ENCODE assay signal across 8 cellular contexts in genomic region chr20:32481311-32482103, GRCh38.
DNase-seq lines count a peak whose midpoint lies in the region; ATAC-seq and TF ChIP-seq lines count a peak whose summit lies in the region.

No MANE protein-coding gene starts in this region.

- no peak overlapping the region for H3K27ac ChIP-seq in ACC112 (ENCODE audit: low read depth, low read length)

- no peak for DNase-seq in endothelial cell (ENCODE audit: low spot score)
- DNase-seq in natural killer cell, result no peak
- no peak for DNase-seq in UCSD-AML1 (lab: John Stamatoyannopoulos, UW; ENCODE audit: unreplicated experiment)
- DNase-seq in GM13977 (ENCODE audit: low spot score), result no peak

- intact Hi-C loops in natural killer cell (cut with micrococcal nuclease), result loop anchor here (10.0 kb wide), 2 partner anchors 53 to 207 kb away; partner anchors contain the start of gene KIF3B

- H3F3A ChIP-seq in Loucy (ENCODE audit: low read depth), result peaks cover 10% of the 10 kb centered on the region

- H3K4me3 Mint-ChIP-seq in endothelial cell (ENCODE audit: unreplicated experiment) (peak overlapping the region; percentile 93), natural killer cell (peak overlapping the region; percentile 37)

- no peaks in the 10 kb centered on the region for H3K36me3 ChIP-seq in ACC112 (ENCODE audit: insufficient read depth, low read length)
- H3K36me3 ChIP-seq in Loucy (ENCODE audit: insufficient read depth, low read length), result peaks cover 6% of the 10 kb centered on the region; the same call in 1 of the 2 replicates

- H3K27ac Mint-ChIP-seq in endothelial cell (ENCODE audit: unreplicated experiment), result peak overlapping the region; percentile 70
- H3K27ac Mint-ChIP-seq in natural killer cell, result peak overlapping the region; percentile 34 to 87

- no peaks in the 10 kb centered on the region for H3K9me2 ChIP-seq in Loucy (replicated peaks; ENCODE audit: low read depth, low read length)

- H3K4me3 ChIP-seq in ACC112 (ENCODE audit: low read depth, low read length), result peak overlapping the region; percentile 91; the same call in 1 of the 2 replicates
- H3K4me3 ChIP-seq in Loucy (ENCODE audit: low read length, poor library complexity, severe bottlenecking), result peak overlapping the region; percentile 91

- in situ Hi-C loops in GM13977 (cut with MboI; ENCODE audit: low pct_unique_long_range_greater_than_20kb, low sequenced_read_pairs, unreplicated experiment), result no loop called here

- TF ChIP-seq CTCF in Loucy (conservative IDR thresholded peaks at IDR 0.05; ENCODE audit: low read length), result no peak
- no peak for TF ChIP-seq CTCF in endothelial cell (IDR thresholded peaks at IDR 0.05; ENCODE audit: unreplicated experiment)
- TF ChIP-seq CTCF in natural killer cell (IDR thresholded peaks at IDR 0.05), result no peak
- TF ChIP-seq CTCF in GM13977 (IDR thresholded peaks at IDR 0.05; ENCODE audit: extremely low read depth, insufficient read depth, missing control alignments), result no peak

- H3K27me3 ChIP-seq in ACC112 (ENCODE audit: insufficient read depth, low read length), result no peaks in the 10 kb centered on the region
- H3K27me3 ChIP-seq in Loucy (ENCODE audit: insufficient read depth, low read length, poor library complexity, severe bottlenecking), result no peaks in the 10 kb centered on the region

- H3K4me1 Mint-ChIP-seq in endothelial cell (ENCODE audit: unreplicated experiment), result peaks cover 64% of the 10 kb centered on the region
- H3K4me1 Mint-ChIP-seq in natural killer cell, result peaks cover 63 to 71% of the 10 kb centered on the region in 2 donors

- no peaks in the 10 kb centered on the region for H3K9me3 ChIP-seq in Loucy (ENCODE audit: insufficient read depth, low read depth, low read length)

- H3K79me2 ChIP-seq in ACC112 (ENCODE audit: control insufficient read depth, insufficient read depth, low read length, unreplicated experiment) (peaks cover 3% of the 10 kb centered on the region), Loucy (ENCODE audit: insufficient read depth, low read length) (peaks cover 85% of the 10 kb centered on the region)

- H3K9me3 Mint-ChIP-seq in endothelial cell (ENCODE audit: unreplicated experiment) (no peaks in the 10 kb centered on the region), natural killer cell (no peaks in the 10 kb centered on the region)

- ATAC-seq in natural killer cell (no peak), GM19351 (IDR thresholded peaks at IDR 0.05; ENCODE audit: unreplicated experiment) (no peak), HG03039 (IDR thresholded peaks at IDR 0.05; ENCODE audit: unreplicated experiment) (no peak)

- peak overlapping the region; percentile 79 for H3K9ac ChIP-seq in Loucy (ENCODE audit: low read depth, low read length, poor library complexity, severe bottlenecking)

- H3K4me1 ChIP-seq in ACC112 (ENCODE audit: control insufficient read depth, insufficient read depth, low read length, unreplicated experiment) (peaks cover 6% of the 10 kb centered on the region), Loucy (ENCODE audit: insufficient read depth, low read length, poor library complexity, severe bottlenecking) (peaks cover 69% of the 10 kb centered on the region)

- peak overlapping the region; percentile 93 for H3K4me2 ChIP-seq in Loucy (ENCODE audit: low read depth, low read length, poor library complexity, severe bottlenecking)

- H2AFZ ChIP-seq in ACC112 (ENCODE audit: low read length, unreplicated experiment), result no peak overlapping the region
- H2AFZ ChIP-seq in Loucy (ENCODE audit: low read length), result no peak overlapping the region

- H4K20me1 ChIP-seq in Loucy (ENCODE audit: insufficient read depth, low read length, poor library complexity, severe bottlenecking), result peaks cover 67% of the 10 kb centered on the region

- H3K36me3 Mint-ChIP-seq in endothelial cell (ENCODE audit: low read depth, unreplicated experiment) (peaks cover 23% of the 10 kb centered on the region), natural killer cell (no peaks in the 10 kb centered on the region)

- H3K27me3 Mint-ChIP-seq in endothelial cell (ENCODE audit: unreplicated experiment) (peaks cover 25% of the 10 kb centered on the region), natural killer cell (ENCODE audit: low read depth in 2 of 2) (no peaks in the 10 kb centered on the region)
